ENCODE assay signal across 18 cellular contexts in genomic region chrX:7316280-7316679, GRCh38.
"Had no signal": no experiment of that assay in that cellular context is flagged by ENCODE, and none has a peak within 500 bp of the region (broad histone marks: within the 10 kb centered on the region; RNA-seq: fewer than 3 reads in every experiment).

No MANE protein-coding gene starts in this region.

- H3K27ac ChIP-seq: colonic mucosa, epithelial cell of prostate, neutrophil, right atrium auricular region, suprapubic skin, upper lobe of right lung had no signal

- H3K4me1 ChIP-seq: colonic mucosa, right atrium auricular region, suprapubic skin, upper lobe of right lung had no signal

- DNase-seq: activated CD4-positive, alpha-beta T cell treated with anti-CD3 and anti-CD28 coated beads for 48 hours; activated CD8-positive, alpha-beta memory T cell treated with anti-CD3 and anti-CD28 coated beads, Interleukin-2, amount 50 U/mL, for 48 hours; activated CD8-positive, alpha-beta T cell treated with anti-CD3 and anti-CD28 coated beads, Interleukin-2, amount 10 ng/mL, durations not matched to agents 7 days and 5 days; activated naive CD4-positive, alpha-beta T cell; caudate nucleus; colonic mucosa; effector CD4-positive, alpha-beta T cell; glutamatergic neuron; left cardiac atrium; naive thymus-derived CD4-positive, alpha-beta T cell; stimulated activated CD4-positive, alpha-beta T cell treated with anti-CD3 and anti-CD28 coated beads, Interleukin-12 subunit alpha, Interleukin-12 subunit beta, amount 100 ng/mL, for 4 hours; stimulated activated naive CD4-positive, alpha-beta T cell; upper lobe of right lung had no signal

- H3K36me3 ChIP-seq: colonic mucosa, neutrophil, right atrium auricular region, suprapubic skin, upper lobe of right lung had no signal

- H3K4me3 ChIP-seq: colonic mucosa, lung, right atrium auricular region, suprapubic skin, upper lobe of right lung had no signal

- H3K9me3 ChIP-seq: colonic mucosa, neutrophil, right atrium auricular region, suprapubic skin, upper lobe of right lung had no signal

- H3K27me3 ChIP-seq: colonic mucosa, neutrophil, right atrium auricular region, suprapubic skin, upper lobe of right lung had no signal
